Comparison of ENCODE assay signal across 13 cellular contexts in the genomic region with DNA sequence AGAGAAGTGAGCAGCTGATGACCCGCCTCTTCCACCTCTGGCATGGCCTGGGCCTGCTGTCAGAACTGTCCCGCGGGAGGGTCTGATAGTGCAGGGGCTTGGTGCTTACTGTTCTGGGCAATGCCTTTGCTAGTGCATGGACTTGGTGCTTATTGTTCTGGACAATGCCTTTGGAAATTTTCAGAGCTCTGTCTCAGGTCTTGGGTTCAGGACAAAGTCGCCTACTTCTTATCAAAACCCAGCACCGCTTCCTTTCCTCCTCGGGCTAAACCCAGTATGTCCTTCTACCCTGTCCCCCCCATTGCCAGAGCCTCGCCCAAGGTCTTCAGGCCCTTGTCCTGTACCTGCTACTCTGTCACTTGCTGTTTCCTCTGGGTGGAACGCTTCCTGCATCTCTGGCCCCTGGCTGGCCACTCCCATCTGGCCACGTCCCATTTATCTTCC.
DNase-seq lines count a peak whose midpoint lies in the region; ATAC-seq and TF ChIP-seq lines count a peak whose summit lies in the region.
"Had no signal": no experiment of that assay in that cellular context is flagged by ENCODE, and none has a peak within 500 bp of the region (broad histone marks: within the 10 kb centered on the region; RNA-seq: fewer than 3 reads in every experiment).

No MANE protein-coding gene starts in this region.

- intact Hi-C loops in left ventricle myocardium superior (cut with micrococcal nuclease) (no loop called here), Right ventricle myocardium inferior (cut with DNase I) (no loop called here)

- no peaks in the 10 kb centered on the region for H3K36me3 Mint-ChIP-seq in nephron progenitor cell (ENCODE audit: low read depth)
- no peaks in the 10 kb centered on the region for H3K36me3 Mint-ChIP-seq in osteocyte (ENCODE audit: unreplicated experiment)

- no peak for TF ChIP-seq CTCF in nephron progenitor cell (IDR thresholded peaks at IDR 0.05)
- TF ChIP-seq CTCF in osteocyte (IDR thresholded peaks at IDR 0.05): no peak

- H3K27ac Mint-ChIP-seq in nephron progenitor cell (peak overlapping the region; percentile 17), osteocyte (ENCODE audit: unreplicated experiment) (no peak overlapping the region)
- H3K27ac Mint-ChIP-seq: CD4-positive, alpha-beta T cell had no signal

- ATAC-seq in left ventricle myocardium superior (peak; percentile 62), Right ventricle myocardium inferior (no peak)
- ATAC-seq: A549 had no signal

- H3K4me3 Mint-ChIP-seq in nephron progenitor cell (peak overlapping the region; percentile 31), osteocyte (ENCODE audit: unreplicated experiment) (no peak overlapping the region)
- H3K4me3 Mint-ChIP-seq: CD4-positive, alpha-beta T cell; H9 had no signal

- H3K27me3 Mint-ChIP-seq in nephron progenitor cell (ENCODE audit: low read depth, poor library complexity) (peaks cover 17% of the 10 kb centered on the region), osteocyte (ENCODE audit: unreplicated experiment) (no peaks in the 10 kb centered on the region)

- DNase-seq in DMS 273 (lab: John Stamatoyannopoulos, UW; ENCODE audit: unreplicated experiment) (peak; percentile 46), DMS 273 treated with DMSO at 0.1 percent for 48 hours (lab: John Stamatoyannopoulos, UW) (no peak), left ventricle myocardium superior (no peak), Right ventricle myocardium inferior (ENCODE audit: missing footprints) (no peak), nephron progenitor cell (no peak), osteocyte (ENCODE audit: extremely low spot score, unreplicated experiment) (no peak), NCI-H1105 treated with DMSO at 0.1 percent for 48 hours (lab: John Stamatoyannopoulos, UW) (no peak)
- DNase-seq: AML-193; Caco-2; CD4-positive, alpha-beta T cell; GF-D8; H9 had no signal

- H3K4me1 Mint-ChIP-seq in nephron progenitor cell (peaks cover 64% of the 10 kb centered on the region), osteocyte (ENCODE audit: unreplicated experiment) (peaks cover 15% of the 10 kb centered on the region)

- H3K9me3 Mint-ChIP-seq in nephron progenitor cell (no peaks in the 10 kb centered on the region), osteocyte (ENCODE audit: unreplicated experiment) (no peaks in the 10 kb centered on the region)
- H3K9me3 Mint-ChIP-seq: CD4-positive, alpha-beta T cell; H9 had no signal
